In genomic region chr12:119682635-119683340, GRCh38 we compare ENCODE assay signal across 9 cellular contexts. TPM values are rescaled to one million over a fixed set of nuclear protein-coding genes. Genes with fewer than 3 reads are reported as not detected.
DNase-seq lines count a peak whose midpoint lies in the region; ATAC-seq and TF ChIP-seq lines count a peak whose summit lies in the region.
"Had no signal": no experiment of that assay in that cellular context is flagged by ENCODE, and none has a peak within 500 bp of the region (broad histone marks: within the 10 kb centered on the region; RNA-seq: fewer than 3 reads in every experiment).

No MANE protein-coding gene starts in this region.

- peak overlapping the region; percentile 6 to 65 (median 19) for H3K27ac ChIP-seq in gastrocnemius medialis

- H3K36me3 ChIP-seq in gastrocnemius medialis: peaks cover 3 to 47% of the 10 kb centered on the region in 2 donors

- H3K4me1 Mint-ChIP-seq in activated naive CD8-positive, alpha-beta T cell treated with anti-CD3 and anti-CD28 coated beads, Interleukin-2, amount 50 U/mL, for 24 hours: peaks cover 18% of the 10 kb centered on the region
- peaks cover 17% of the 10 kb centered on the region for H3K4me1 Mint-ChIP-seq in chondrocyte (ENCODE audit: low read depth)

- H3K27ac Mint-ChIP-seq in activated naive CD8-positive, alpha-beta T cell treated with anti-CD3 and anti-CD28 coated beads, Interleukin-2, amount 50 U/mL, for 24 hours: peak overlapping the region; percentile 75
- H3K27ac Mint-ChIP-seq in chondrocyte (ENCODE audit: unreplicated experiment): no peak overlapping the region

- peak; percentile 9 for DNase-seq in SKM-1 treated with dmso at 0.1 percent for 144 hours (lab: John Stamatoyannopoulos, UW; ENCODE audit: unreplicated experiment)
- DNase-seq in SKM-1 (lab: John Stamatoyannopoulos, UW; ENCODE audit: unreplicated experiment): no peak
- DNase-seq in KBM-7: peak; percentile 37
- no peak for DNase-seq in activated naive CD8-positive, alpha-beta T cell treated with anti-CD3 and anti-CD28 coated beads, Interleukin-2, amount 50 U/mL, for 24 hours
- DNase-seq in gastrocnemius medialis: no peak
- no peak for DNase-seq in AG08396 (ENCODE audit: low spot score)
- no peak for DNase-seq in chondrocyte (ENCODE audit: low spot score)
- DNase-seq: stimulated activated CD4-positive, alpha-beta T cell treated with anti-CD3 and anti-CD28 coated beads, Interleukin-4, amount 100 ng/mL, for 1 hour had no signal

- H3K4me1 ChIP-seq in gastrocnemius medialis: peaks cover 7 to 42% of the 10 kb centered on the region in 2 donors

- no peaks in the 10 kb centered on the region for H3K27me3 ChIP-seq in gastrocnemius medialis

- no peaks in the 10 kb centered on the region for H3K9me3 ChIP-seq in gastrocnemius medialis

- TF ChIP-seq CTCF in gastrocnemius medialis (IDR thresholded peaks at IDR 0.05 in 4 of 5, conservative IDR thresholded peaks at IDR 0.05 in 1 of 5) (no peak), chondrocyte (IDR thresholded peaks at IDR 0.05) (no peak)

- H3K27me3 Mint-ChIP-seq in activated naive CD8-positive, alpha-beta T cell treated with anti-CD3 and anti-CD28 coated beads, Interleukin-2, amount 50 U/mL, for 24 hours: no peaks in the 10 kb centered on the region
- H3K27me3 Mint-ChIP-seq in chondrocyte (ENCODE audit: low read depth): no peaks in the 10 kb centered on the region

- no peak for ATAC-seq in activated naive CD8-positive, alpha-beta T cell treated with anti-CD3 and anti-CD28 coated beads, Interleukin-2, amount 50 U/mL, for 24 hours
- peak; percentile 12 to 41 for ATAC-seq in gastrocnemius medialis
- ATAC-seq in GM19328 (IDR thresholded peaks at IDR 0.05; ENCODE audit: unreplicated experiment): no peak

- intact Hi-C loops in gastrocnemius medialis (cut with DNase I; ENCODE audit: low total_unique reads): no loop called here

- H3K9me3 Mint-ChIP-seq in activated naive CD8-positive, alpha-beta T cell treated with anti-CD3 and anti-CD28 coated beads, Interleukin-2, amount 50 U/mL, for 24 hours: no peaks in the 10 kb centered on the region
- H3K9me3 Mint-ChIP-seq in chondrocyte (ENCODE audit: low read depth): no peaks in the 10 kb centered on the region

- TF ChIP-seq POLR2A in gastrocnemius medialis (IDR thresholded peaks at IDR 0.05): no peak

- H3K36me3 Mint-ChIP-seq in activated naive CD8-positive, alpha-beta T cell treated with anti-CD3 and anti-CD28 coated beads, Interleukin-2, amount 50 U/mL, for 24 hours (ENCODE audit: low read depth): peaks cover 32% of the 10 kb centered on the region
- H3K36me3 Mint-ChIP-seq in chondrocyte (ENCODE audit: low read depth): peaks cover 22% of the 10 kb centered on the region

- H3K4me3 Mint-ChIP-seq in activated naive CD8-positive, alpha-beta T cell treated with anti-CD3 and anti-CD28 coated beads, Interleukin-2, amount 50 U/mL, for 24 hours: no peak overlapping the region
- no peak overlapping the region for H3K4me3 Mint-ChIP-seq in chondrocyte (ENCODE audit: unreplicated experiment)

- in situ Hi-C loops in KBM-7 (cut with MboI; ENCODE audit: low pct_unique_long_range_greater_than_20kb, low sequenced_read_pairs): no loop called here
- in situ Hi-C loops in gastrocnemius medialis (cut with MboI; ENCODE audit: low sequenced_read_pairs in 4 of 4): no loop called here

- no peak overlapping the region for H3K4me3 ChIP-seq in gastrocnemius medialis

RNA-seq across cellular contexts. Expression of gene PRKAB1, which starts 14.9 kb away (rescaled TPM):
- total RNA-seq in gastrocnemius medialis: 10 to 100 TPM in 3 of 4 donors, 1 to 10 TPM in 1; 7.1 to 21.0 (median 17.6) TPM
- total RNA-seq in chondrocyte: 19.7 to 23.9 TPM (median 20.8 TPM) in 3 replicates

Comparison
In these comparisons a context has a peak if more than half of its experiments do, and no peak if none do; other contexts are left out.
1. DNase-seq: peak in SKM-1 treated with dmso at 0.1 percent for 144 hours (single experiment) and KBM-7 (single experiment); none in SKM-1 (single experiment), activated naive CD8-positive, alpha-beta T cell treated with anti-CD3 and anti-CD28 coated beads, Interleukin-2, amount 50 U/mL, for 24 hours (single experiment), gastrocnemius medialis (0 of 2), AG08396 (single experiment) and chondrocyte (single experiment).
2. ATAC-seq: peak in gastrocnemius medialis (2 of 2); none in activated naive CD8-positive, alpha-beta T cell treated with anti-CD3 and anti-CD28 coated beads, Interleukin-2, amount 50 U/mL, for 24 hours (single experiment) and GM19328 (single experiment).